Comparison of ENCODE assay signal across 1 cellular context in the genomic region with DNA sequence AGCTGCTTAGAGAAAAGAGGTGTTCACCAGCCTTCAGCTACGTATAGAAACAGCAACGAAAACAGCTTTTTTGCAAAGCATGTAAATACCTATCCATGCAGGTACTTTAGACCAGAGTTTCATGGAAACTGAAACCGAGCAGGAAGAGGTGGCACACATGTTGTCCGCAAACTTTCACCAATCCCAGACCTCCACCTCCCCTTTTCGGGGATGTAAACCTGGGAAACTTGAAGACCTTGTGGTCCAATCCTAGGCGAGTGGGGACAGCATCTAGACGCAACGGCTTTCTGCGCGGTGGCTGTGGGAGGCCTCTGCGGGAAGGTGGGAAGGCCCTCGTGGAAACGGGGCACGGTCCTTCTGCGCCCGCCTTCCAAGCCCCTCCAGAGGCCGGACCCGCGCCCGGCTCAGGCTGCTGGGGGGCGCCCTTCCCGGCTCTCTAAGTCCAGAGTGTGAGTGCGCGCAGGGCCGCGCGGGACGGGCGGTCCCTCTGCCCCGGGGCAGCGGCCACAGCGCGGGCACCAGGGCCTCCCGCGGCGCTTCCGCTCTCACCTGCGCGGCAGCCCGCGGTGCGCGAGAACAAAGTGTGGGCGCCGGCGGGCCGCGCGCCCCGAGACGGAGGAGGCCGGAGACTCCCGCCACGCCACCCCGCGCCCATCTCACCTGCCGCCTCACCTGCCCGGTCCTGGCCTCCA.
TF ChIP-seq lines count a peak whose summit lies in the region.

No MANE protein-coding gene starts in this region.

TF ChIP-seq in H1, 55 proteins besides CTCF, POLR2A, EP300 and RAD21 (continued from another document):
- TF ChIP-seq NANOG (IDR thresholded peaks at IDR 0.05; ENCODE audit: insufficient read depth, low read depth, low read length, poor library complexity, severe bottlenecking), result no peak
- no peak for TF ChIP-seq SP4 (IDR thresholded peaks at IDR 0.05; ENCODE audit: low read length)
- TF ChIP-seq PHF8 (conservative IDR thresholded peaks at IDR 0.05; ENCODE audit: low read depth, low read length), result 0 out of 2 replicates have a peak, but pooled peaks have one; percentile 1
- TF ChIP-seq KDM4A (IDR thresholded peaks at IDR 0.05; ENCODE audit: low read depth, low read length, severe bottlenecking), result peak; percentile 35
- TF ChIP-seq KDM5A (IDR thresholded peaks at IDR 0.05; ENCODE audit: low read length), result no peak
- TF ChIP-seq JUND (IDR thresholded peaks at IDR 0.05; ENCODE audit: low read length), result no peak
- TF ChIP-seq SRF (IDR thresholded peaks at IDR 0.05; ENCODE audit: low read depth, low read length), result no peak
- no peak for TF ChIP-seq TBP (IDR thresholded peaks at IDR 0.05; ENCODE audit: low read depth, low read length)
- TF ChIP-seq MAFK (IDR thresholded peaks at IDR 0.05; ENCODE audit: low read depth, low read length), result no peak
- TF ChIP-seq TAF1 (IDR thresholded peaks at IDR 0.05; ENCODE audit: low read depth, low read length), result peak; percentile 5; the same call in 1 of the 2 replicates
- TF ChIP-seq JUN (IDR thresholded peaks at IDR 0.05; ENCODE audit: low read depth, low read length), result no peak
- no peak for TF ChIP-seq CHD2 (IDR thresholded peaks at IDR 0.05; ENCODE audit: low read length)
- no peak for TF ChIP-seq SP1 (IDR thresholded peaks at IDR 0.05; ENCODE audit: low read depth, low read length)
- no peak for TF ChIP-seq E2F6 (IDR thresholded peaks at IDR 0.05)
- no peak for TF ChIP-seq SIX5 (IDR thresholded peaks at IDR 0.05; ENCODE audit: low read depth, low read length)
- no peak for TF ChIP-seq FOSL1 (IDR thresholded peaks at IDR 0.05; ENCODE audit: insufficient read depth, low read depth, low read length)
